In the genomic region with DNA sequence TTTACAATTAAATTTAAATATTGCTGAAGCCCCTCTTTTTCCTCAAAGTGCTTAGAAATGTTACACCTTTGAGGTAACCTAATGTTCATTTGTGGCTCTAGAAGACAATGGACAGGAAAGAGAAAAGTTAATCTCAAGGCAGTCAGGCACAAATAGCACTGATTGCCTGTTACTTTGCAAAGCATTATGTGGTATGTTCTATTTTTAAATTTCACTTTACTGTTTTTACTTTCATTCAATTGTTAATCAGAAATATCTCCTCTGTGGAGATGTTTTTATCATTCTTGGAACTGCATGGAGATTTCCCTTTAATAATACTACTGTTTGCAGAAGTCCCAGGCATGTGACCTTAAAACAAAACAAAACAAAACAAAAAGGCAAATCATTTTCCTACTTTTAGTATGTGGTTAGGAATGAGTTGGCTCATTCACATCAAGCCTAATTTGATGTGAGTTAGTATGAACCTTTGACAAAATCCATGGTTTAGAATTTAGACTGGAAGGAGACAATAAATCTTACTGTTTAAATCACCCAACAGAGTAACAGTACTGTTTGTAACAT, we compare ENCODE assay signal across 1 cellular context.
TF ChIP-seq lines count a peak whose summit lies in the region.

No MANE protein-coding gene starts in this region.

TF ChIP-seq in WTC11, 78 proteins besides CTCF, POLR2A, EP300 and RAD21:
- TF ChIP-seq, protein P1, sequence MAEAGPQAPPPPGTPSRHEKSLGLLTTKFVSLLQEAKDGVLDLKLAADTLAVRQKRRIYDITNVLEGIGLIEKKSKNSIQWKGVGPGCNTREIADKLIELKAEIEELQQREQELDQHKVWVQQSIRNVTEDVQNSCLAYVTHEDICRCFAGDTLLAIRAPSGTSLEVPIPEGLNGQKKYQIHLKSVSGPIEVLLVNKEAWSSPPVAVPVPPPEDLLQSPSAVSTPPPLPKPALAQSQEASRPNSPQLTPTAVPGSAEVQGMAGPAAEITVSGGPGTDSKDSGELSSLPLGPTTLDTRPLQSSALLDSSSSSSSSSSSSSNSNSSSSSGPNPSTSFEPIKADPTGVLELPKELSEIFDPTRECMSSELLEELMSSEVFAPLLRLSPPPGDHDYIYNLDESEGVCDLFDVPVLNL (CRISPR knock-in tag; IDR thresholded peaks at IDR 0.05; ENCODE audit: borderline replicate concordance, low read depth), result no peak
- TF ChIP-seq SP1 (CRISPR knock-in tag; conservative IDR thresholded peaks at IDR 0.05) (no peak), ESRRA (CRISPR knock-in tag; IDR thresholded peaks at IDR 0.05; ENCODE audit: borderline replicate concordance) (no peak), SMAD3 (CRISPR knock-in tag; IDR thresholded peaks at IDR 0.05; ENCODE audit: borderline replicate concordance) (no peak), MXD4 (CRISPR knock-in tag; IDR thresholded peaks at IDR 0.05; ENCODE audit: borderline replicate concordance) (no peak), TEAD1 (CRISPR knock-in tag; IDR thresholded peaks at IDR 0.05) (no peak), NFYB (CRISPR knock-in tag; conservative IDR thresholded peaks at IDR 0.05; ENCODE audit: low read depth) (no peak), GTF2I (CRISPR knock-in tag; conservative IDR thresholded peaks at IDR 0.05) (no peak), FOXJ3 (CRISPR knock-in tag; IDR thresholded peaks at IDR 0.05; ENCODE audit: borderline replicate concordance) (no peak), ZNF138 (CRISPR knock-in tag; conservative IDR thresholded peaks at IDR 0.05) (no peak), JUN (CRISPR knock-in tag; IDR thresholded peaks at IDR 0.05) (no peak), OVOL2 (CRISPR knock-in tag; IDR thresholded peaks at IDR 0.05; ENCODE audit: borderline replicate concordance) (no peak)
- TF ChIP-seq, protein P2, sequence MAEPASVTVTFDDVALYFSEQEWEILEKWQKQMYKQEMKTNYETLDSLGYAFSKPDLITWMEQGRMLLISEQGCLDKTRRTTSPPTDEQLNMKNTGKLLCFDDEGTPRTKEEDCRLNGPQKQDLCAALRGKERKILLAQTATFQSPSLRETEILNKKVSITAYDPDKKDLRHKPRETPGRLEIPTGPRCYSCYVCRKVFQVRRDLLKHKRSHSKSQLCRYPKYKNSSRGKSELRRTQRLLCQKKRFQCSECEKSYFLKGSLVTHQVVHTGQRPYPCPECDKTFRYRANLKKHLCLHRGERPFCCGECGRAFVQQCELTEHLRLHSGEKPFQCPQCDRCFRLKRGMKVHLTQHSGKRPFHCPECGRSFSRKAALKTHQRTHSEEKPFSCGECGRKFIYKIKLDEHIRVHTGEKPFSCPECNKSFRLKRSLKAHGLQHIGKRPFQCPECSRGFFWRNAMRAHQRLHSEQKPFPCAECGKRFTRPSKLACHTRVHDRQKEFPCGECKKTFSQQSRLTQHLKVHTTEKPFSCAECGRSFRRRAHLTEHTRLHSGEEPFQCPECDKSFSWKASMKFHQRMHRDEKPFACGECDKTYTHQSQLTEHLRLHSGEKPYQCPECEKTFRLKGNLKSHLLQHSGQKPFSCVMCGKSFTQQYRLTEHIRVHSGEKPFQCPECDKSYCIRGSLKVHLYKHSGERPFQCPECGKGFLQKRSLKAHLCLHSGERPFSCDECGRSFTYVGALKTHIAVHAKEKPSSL (CRISPR knock-in tag; conservative IDR thresholded peaks at IDR 0.05), result no peak
- TF ChIP-seq, protein P3, sequence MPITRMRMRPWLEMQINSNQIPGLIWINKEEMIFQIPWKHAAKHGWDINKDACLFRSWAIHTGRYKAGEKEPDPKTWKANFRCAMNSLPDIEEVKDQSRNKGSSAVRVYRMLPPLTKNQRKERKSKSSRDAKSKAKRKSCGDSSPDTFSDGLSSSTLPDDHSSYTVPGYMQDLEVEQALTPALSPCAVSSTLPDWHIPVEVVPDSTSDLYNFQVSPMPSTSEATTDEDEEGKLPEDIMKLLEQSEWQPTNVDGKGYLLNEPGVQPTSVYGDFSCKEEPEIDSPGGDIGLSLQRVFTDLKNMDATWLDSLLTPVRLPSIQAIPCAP (CRISPR knock-in tag; IDR thresholded peaks at IDR 0.05), result no peak
- TF ChIP-seq, protein P4, sequence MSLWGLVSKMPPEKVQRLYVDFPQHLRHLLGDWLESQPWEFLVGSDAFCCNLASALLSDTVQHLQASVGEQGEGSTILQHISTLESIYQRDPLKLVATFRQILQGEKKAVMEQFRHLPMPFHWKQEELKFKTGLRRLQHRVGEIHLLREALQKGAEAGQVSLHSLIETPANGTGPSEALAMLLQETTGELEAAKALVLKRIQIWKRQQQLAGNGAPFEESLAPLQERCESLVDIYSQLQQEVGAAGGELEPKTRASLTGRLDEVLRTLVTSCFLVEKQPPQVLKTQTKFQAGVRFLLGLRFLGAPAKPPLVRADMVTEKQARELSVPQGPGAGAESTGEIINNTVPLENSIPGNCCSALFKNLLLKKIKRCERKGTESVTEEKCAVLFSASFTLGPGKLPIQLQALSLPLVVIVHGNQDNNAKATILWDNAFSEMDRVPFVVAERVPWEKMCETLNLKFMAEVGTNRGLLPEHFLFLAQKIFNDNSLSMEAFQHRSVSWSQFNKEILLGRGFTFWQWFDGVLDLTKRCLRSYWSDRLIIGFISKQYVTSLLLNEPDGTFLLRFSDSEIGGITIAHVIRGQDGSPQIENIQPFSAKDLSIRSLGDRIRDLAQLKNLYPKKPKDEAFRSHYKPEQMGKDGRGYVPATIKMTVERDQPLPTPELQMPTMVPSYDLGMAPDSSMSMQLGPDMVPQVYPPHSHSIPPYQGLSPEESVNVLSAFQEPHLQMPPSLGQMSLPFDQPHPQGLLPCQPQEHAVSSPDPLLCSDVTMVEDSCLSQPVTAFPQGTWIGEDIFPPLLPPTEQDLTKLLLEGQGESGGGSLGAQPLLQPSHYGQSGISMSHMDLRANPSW (CRISPR knock-in tag; conservative IDR thresholded peaks at IDR 0.05; ENCODE audit: low read depth), result no peak
